ENCODE assay signal across 14 cellular contexts in the genomic region with DNA sequence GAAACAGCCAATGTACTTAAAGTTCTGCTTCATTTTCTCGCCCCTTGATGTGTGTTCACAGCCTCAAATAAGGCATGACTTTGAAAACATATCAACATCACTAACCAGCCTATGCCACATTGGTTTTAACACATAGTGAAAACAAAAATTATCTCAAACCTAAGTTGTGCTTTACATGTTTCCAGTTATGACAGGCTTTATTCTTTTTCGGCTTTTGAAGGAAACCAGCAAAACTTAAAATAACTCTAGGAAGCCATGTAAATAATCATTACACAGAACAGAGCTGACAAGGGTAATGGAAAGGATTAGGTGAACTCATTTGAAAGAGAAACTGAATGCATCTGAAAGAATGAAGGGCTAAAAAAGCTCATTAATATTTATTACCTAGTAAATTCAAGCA. TPM values are rescaled to one million over a fixed set of nuclear protein-coding genes. Genes with fewer than 3 reads are reported as not detected.
DNase-seq lines count a peak whose midpoint lies in the region; ATAC-seq and TF ChIP-seq lines count a peak whose summit lies in the region.
"Had no signal": no experiment of that assay in that cellular context is flagged by ENCODE, and none has a peak within 500 bp of the region (broad histone marks: within the 10 kb centered on the region; RNA-seq: fewer than 3 reads in every experiment).

No MANE protein-coding gene starts in this region.

- H3K27me3 ChIP-seq in endocrine pancreas (ENCODE audit: control insufficient read depth, insufficient read depth, low read length) (no peaks in the 10 kb centered on the region), ovary (no peaks in the 10 kb centered on the region)
- H3K27me3 ChIP-seq: BLaER1 treated with 17β-estradiol and CSF1 and Interleukin-3, amounts not matched to agents 10 nM and 100 nM; MG63 had no signal

- no peak for DNase-seq in iPS-NIHi11 (ENCODE audit: low spot score)
- no peak for DNase-seq in activated naive CD4-positive, alpha-beta T cell (lab: John Stamatoyannopoulos, UW)
- DNase-seq in ovary: no peak
- DNase-seq in NCI-H2196 (lab: John Stamatoyannopoulos, UW; ENCODE audit: unreplicated experiment): no peak
- DNase-seq: activated CD4-positive, alpha-beta memory T cell treated with anti-CD3 and anti-CD28 coated beads, Interleukin-2, amount 10 ng/mL, durations not matched to agents 7 days and 5 days; activated effector memory CD4-positive, alpha-beta T cell treated with anti-CD3 and anti-CD28 coated beads, Interleukin-2, amount 50 U/mL, for 16 hours; H7; MG63; stimulated activated naive CD8-positive, alpha-beta T cell treated with anti-CD3 and anti-CD28 coated beads, Interleukin-15, amount 100 ng/mL, for 72 hours had no signal

- TF ChIP-seq CTCF in ovary (IDR thresholded peaks at IDR 0.05): no peak

- WGBS in ovary, 3 donors: 39 to 64% (median 54%) methylated on average over 2 of the region's 2 CpGs

- no peaks in the 10 kb centered on the region for H3K36me3 ChIP-seq in endocrine pancreas (ENCODE audit: control insufficient read depth, insufficient read depth, low read length)
- no peaks in the 10 kb centered on the region for H3K36me3 ChIP-seq in ovary
- H3K36me3 ChIP-seq: BLaER1 treated with 17β-estradiol and CSF1 and Interleukin-3, amounts not matched to agents 10 nM and 100 nM; MG63 had no signal

- H3K27ac ChIP-seq in ovary: no peak overlapping the region
- H3K27ac ChIP-seq: BLaER1 treated with 17β-estradiol and CSF1 and Interleukin-3, amounts not matched to agents 10 nM and 100 nM had no signal

- H3K4me1 ChIP-seq in endocrine pancreas (ENCODE audit: control insufficient read depth, insufficient read depth, low read length) (peaks cover 23% of the 10 kb centered on the region), ovary (ENCODE audit: insufficient read depth) (no peaks in the 10 kb centered on the region)
- H3K4me1 ChIP-seq: BLaER1 treated with 17β-estradiol and CSF1 and Interleukin-3, amounts not matched to agents 10 nM and 100 nM had no signal

- no peak for TF ChIP-seq POLR2A in ovary (IDR thresholded peaks at IDR 0.05)

- peak overlapping the region; percentile 43 for H3K4me3 ChIP-seq in endocrine pancreas (ENCODE audit: control insufficient read depth, insufficient read depth, low read length)
- H3K4me3 ChIP-seq in ovary: no peak overlapping the region
- H3K4me3 ChIP-seq: BLaER1 treated with 17β-estradiol and CSF1 and Interleukin-3, amounts not matched to agents 10 nM and 100 nM; MG63 had no signal

- ATAC-seq in GM18907 (IDR thresholded peaks at IDR 0.05; ENCODE audit: unreplicated experiment): peak; percentile 78
- peak; percentile 76 for ATAC-seq in GM21717 (IDR thresholded peaks at IDR 0.05; ENCODE audit: unreplicated experiment)
- peak; percentile 59 for ATAC-seq in HG03108 (IDR thresholded peaks at IDR 0.05; ENCODE audit: unreplicated experiment)
- ATAC-seq: stimulated activated naive CD8-positive, alpha-beta T cell treated with anti-CD3 and anti-CD28 coated beads, Interleukin-15, amount 100 ng/mL, for 72 hours had no signal

- TF ChIP-seq EP300 in ovary (IDR thresholded peaks at IDR 0.05): no peak

- no peak overlapping the region for H3K9ac ChIP-seq in endocrine pancreas (ENCODE audit: control insufficient read depth, insufficient read depth, low read length)
- H3K9ac ChIP-seq: BLaER1 treated with 17β-estradiol and CSF1 and Interleukin-3, amounts not matched to agents 10 nM and 100 nM had no signal

- H3K9me3 ChIP-seq in endocrine pancreas (ENCODE audit: control insufficient read depth, low read length) (no peaks in the 10 kb centered on the region), ovary (no peaks in the 10 kb centered on the region)
- H3K9me3 ChIP-seq: BLaER1 treated with 17β-estradiol and CSF1 and Interleukin-3, amounts not matched to agents 10 nM and 100 nM; MG63 had no signal

- intact Hi-C loops in ovary (cut with DNase I): no loop called here

RNA-seq across cellular contexts. Expression of a gene that starts 42.1 kb away (rescaled TPM):
- total RNA-seq in ovary: not detected
- under 1 TPM in 1 of 2 donors, not detected in 1; 0.01 TPM for polyA plus RNA-seq in ovary
- total RNA-seq: activated CD4-positive, alpha-beta memory T cell treated with anti-CD3 and anti-CD28 coated beads, Interleukin-2, amount 10 ng/mL, durations not matched to agents 7 days and 5 days had no signal
